ENCODE assay signal across 8 cellular contexts in genomic region chr12:45216983-45217485, GRCh38. TPM values are rescaled to one million over a fixed set of nuclear protein-coding genes. Genes with fewer than 3 reads are reported as not detected.
DNase-seq lines count a peak whose midpoint lies in the region; ATAC-seq, FAIRE-seq and TF ChIP-seq lines count a peak whose summit lies in the region.

No MANE protein-coding gene starts in this region.

- peaks cover 25 to 43% of the 10 kb centered on the region in 2 donors for H3K4me1 Mint-ChIP-seq in effector memory CD8-positive, alpha-beta T cell (ENCODE audit: low read depth in 2 of 2)

- no peaks in the 10 kb centered on the region for H3K9me3 ChIP-seq in osteoblast (ENCODE audit: low read depth, low read length)

- no peak for ATAC-seq in effector memory CD8-positive, alpha-beta T cell (replicated peaks)
- ATAC-seq in GM19035 (IDR thresholded peaks at IDR 0.05; ENCODE audit: unreplicated experiment): no peak

- TF ChIP-seq CTCF in osteoblast (IDR thresholded peaks at IDR 0.05; ENCODE audit: extremely low read depth, low read depth, low read length): no peak

- H3K27me3 Mint-ChIP-seq in effector memory CD8-positive, alpha-beta T cell: no peaks in the 10 kb centered on the region

- H3K79me2 ChIP-seq in osteoblast (ENCODE audit: insufficient read depth, low read length): peaks cover 59% of the 10 kb centered on the region

- H3K9me3 Mint-ChIP-seq in effector memory CD8-positive, alpha-beta T cell: no peaks in the 10 kb centered on the region

- H2AFZ ChIP-seq in osteoblast (ENCODE audit: low read length): peak overlapping the region; percentile 100

- H3K27ac Mint-ChIP-seq in effector memory CD8-positive, alpha-beta T cell: peak overlapping the region; percentile 20 to 86

- H3K36me3 Mint-ChIP-seq in effector memory CD8-positive, alpha-beta T cell (ENCODE audit: insufficient read depth): no peaks in the 10 kb centered on the region

- H3K4me3 ChIP-seq in osteoblast (ENCODE audit: insufficient read depth, low read length): peak overlapping the region; percentile 90

- H3K4me1 ChIP-seq in osteoblast (ENCODE audit: insufficient read depth, low read length): peaks cover 4% of the 10 kb centered on the region

- H4K20me1 ChIP-seq in osteoblast (ENCODE audit: insufficient read depth, low read length): peaks cover 11% of the 10 kb centered on the region

- peak overlapping the region; percentile 87 for H3K27ac ChIP-seq in osteoblast (ENCODE audit: low read depth, low read length)

- no peak for FAIRE-seq in RCC 7860 (lab: Jason Lieb, UNC)

- H3K27me3 ChIP-seq in osteoblast (ENCODE audit: insufficient read depth, low read length): no peaks in the 10 kb centered on the region

- peak; percentile 21 for DNase-seq in EL
- peak; percentile 65 for DNase-seq in NCI-H82 treated with DMSO at 0.1 percent for 48 hours (lab: John Stamatoyannopoulos, UW; ENCODE audit: unreplicated experiment)
- DNase-seq in effector memory CD8-positive, alpha-beta T cell: no peak
- no peak for DNase-seq in osteoblast (ENCODE audit: insufficient read length, low spot score, missing footprints)
- no peak for DNase-seq in GDM1 (lab: John Stamatoyannopoulos, UW)
- no peak for DNase-seq in RCC 7860 (ENCODE audit: low spot score)
- no peak for DNase-seq in NCI-H345 (lab: John Stamatoyannopoulos, UW)

- H3K4me3 Mint-ChIP-seq in effector memory CD8-positive, alpha-beta T cell: peak overlapping the region; percentile 91 to 92

- no peaks in the 10 kb centered on the region for H3K36me3 ChIP-seq in osteoblast (ENCODE audit: insufficient read depth, low read length)

- peak overlapping the region; percentile 99 for H3K4me2 ChIP-seq in osteoblast (ENCODE audit: insufficient read depth, low read length)

RNA-seq across cellular contexts. Expression of gene ANO6, which starts 1.1 kb away (rescaled TPM):
- 49.9 and 53.3 TPM in 2 replicates for total RNA-seq in osteoblast

Comparison
In these comparisons a context has a peak if more than half of its experiments do, and no peak if none do; other contexts are left out.
1. DNase-seq: peak in EL (single experiment) and NCI-H82 treated with DMSO at 0.1 percent for 48 hours (single experiment); none in effector memory CD8-positive, alpha-beta T cell (0 of 3), osteoblast (single experiment), GDM1 (single experiment), RCC 7860 (single experiment) and NCI-H345 (single experiment).